In the genomic region with DNA sequence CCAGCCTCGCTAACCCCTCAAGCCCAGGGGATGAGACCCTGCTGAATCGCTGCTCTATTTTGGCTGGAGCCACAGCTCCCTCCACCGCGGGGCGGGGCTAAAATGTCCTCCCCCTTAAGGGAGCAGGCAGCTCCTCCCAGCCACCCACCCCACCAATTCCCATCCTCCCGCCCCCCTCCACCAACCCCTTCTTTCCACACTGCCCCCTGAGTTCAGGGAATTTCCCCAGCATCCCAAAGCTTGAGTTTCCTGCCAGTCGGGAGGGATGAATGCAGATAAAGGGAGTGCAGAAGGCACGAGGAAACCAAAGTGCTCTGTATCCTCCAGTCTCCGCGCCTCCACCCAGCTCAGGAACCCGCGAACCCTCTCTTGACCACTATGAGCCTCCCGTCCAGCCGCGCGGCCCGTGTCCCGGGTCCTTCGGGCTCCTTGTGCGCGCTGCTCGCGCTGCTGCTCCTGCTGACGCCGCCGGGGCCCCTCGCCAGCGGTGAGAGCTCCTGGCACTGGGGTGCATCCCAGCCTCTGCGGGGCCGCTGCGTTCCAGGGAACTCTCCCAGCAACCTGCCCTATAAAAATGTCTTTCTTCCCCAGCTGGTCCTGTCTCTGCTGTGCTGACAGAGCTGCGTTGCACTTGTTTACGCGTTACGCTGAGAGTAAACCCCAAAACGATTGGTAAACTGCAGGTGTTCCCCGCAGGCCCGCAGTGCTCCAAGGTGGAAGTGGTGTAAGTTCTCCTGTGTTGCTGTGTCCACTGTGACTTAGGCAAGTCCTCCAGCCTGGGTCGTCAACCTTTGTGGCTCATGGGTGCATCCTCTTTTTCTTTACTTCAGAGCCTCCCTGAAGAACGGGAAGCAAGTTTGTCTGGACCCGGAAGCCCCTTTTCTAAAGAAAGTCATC, we compare ENCODE assay signal across 9 cellular contexts. TPM values are rescaled to one million over a fixed set of nuclear protein-coding genes. Genes with fewer than 3 reads are reported as not detected.
DNase-seq lines count a peak whose midpoint lies in the region; ATAC-seq and TF ChIP-seq lines count a peak whose summit lies in the region.
"Had no signal": no experiment of that assay in that cellular context is flagged by ENCODE, and none has a peak within 500 bp of the region (broad histone marks: within the 10 kb centered on the region; RNA-seq: fewer than 3 reads in every experiment).

Gene CXCL6, plus strand, starts transcription at position 306 of the 897 bp plus-strand sequence. Its CDS starts 73 bp downstream, at position 379.

- no peaks in the 10 kb centered on the region for H3K9me3 ChIP-seq in neural progenitor cell (ENCODE audit: low read depth)

- H3K4me2 ChIP-seq in neural progenitor cell = peak within 1 kb of the TSS; percentile 83

- peak within 1 kb of the TSS; percentile 82 for H3K4me3 Mint-ChIP-seq in neural progenitor cell

- peak within 1 kb of the TSS; percentile 98 for H2AFZ ChIP-seq in neural progenitor cell (replicated peaks)

- H3K4me1 ChIP-seq in neural progenitor cell = no peaks in the 10 kb centered on the region

- no peaks in the 10 kb centered on the region for H4K20me1 ChIP-seq in neural progenitor cell (ENCODE audit: low read depth)

- no peak within 1 kb of the TSS for H3K27ac Mint-ChIP-seq in neural progenitor cell
- H3K27ac Mint-ChIP-seq in activated naive CD4-positive, alpha-beta T cell treated with anti-CD3 and anti-CD28 coated beads, Interleukin-2, amount 50 U/mL, for 72 hours = no peak within 1 kb of the TSS

- H3K4me1 Mint-ChIP-seq in neural progenitor cell = peaks cover 7% of the 10 kb centered on the region

- peak; percentile 63 for DNase-seq in AG20443 (ENCODE audit: low spot score)
- DNase-seq in NCI-H345 (lab: John Stamatoyannopoulos, UW) = peak; percentile 35
- DNase-seq in fibroblast of pulmonary artery (ENCODE audit: low read depth) = peak; percentile 70
- DNase-seq in neural progenitor cell (ENCODE audit: low spot score) = peak; percentile 74
- DNase-seq in SIG-M5 (lab: John Stamatoyannopoulos, UW) = no peak
- no peak for DNase-seq in mucosa of gallbladder (ENCODE audit: low spot score)
- no peak for DNase-seq in activated naive CD4-positive, alpha-beta T cell treated with anti-CD3 and anti-CD28 coated beads, Interleukin-2, amount 50 U/mL, for 72 hours (ENCODE audit: low spot score in 2 of 2)
- DNase-seq: Kasumi-1 had no signal

- no peak within 1 kb of the TSS for H3K27ac ChIP-seq in neural progenitor cell

- H3K79me2 ChIP-seq in neural progenitor cell (ENCODE audit: low read depth) = no peaks in the 10 kb centered on the region

- no peaks in the 10 kb centered on the region for H3K36me3 Mint-ChIP-seq in neural progenitor cell
- peaks cover 0 to 8% of the 10 kb centered on the region in 2 donors for H3K36me3 Mint-ChIP-seq in activated naive CD4-positive, alpha-beta T cell treated with anti-CD3 and anti-CD28 coated beads, Interleukin-2, amount 50 U/mL, for 72 hours

- H3K27me3 ChIP-seq in neural progenitor cell = peaks cover 34% of the 10 kb centered on the region

- H3K27me3 Mint-ChIP-seq in neural progenitor cell (ENCODE audit: insufficient read depth, low read depth) = no peaks in the 10 kb centered on the region

- ATAC-seq in GM21447 (IDR thresholded peaks at IDR 0.05; ENCODE audit: unreplicated experiment) = no peak
- ATAC-seq in activated naive CD4-positive, alpha-beta T cell treated with anti-CD3 and anti-CD28 coated beads, Interleukin-2, amount 50 U/mL, for 72 hours = no peak

- H3K9ac ChIP-seq in neural progenitor cell = no peak within 1 kb of the TSS

- H3K4me3 ChIP-seq in fibroblast of pulmonary artery (replicated peaks; ENCODE audit: low read depth, low read length) (peak within 1 kb of the TSS; percentile 67), neural progenitor cell (peak within 1 kb of the TSS; percentile 56)

- no peaks in the 10 kb centered on the region for H3K36me3 ChIP-seq in neural progenitor cell

- no peaks in the 10 kb centered on the region for H3F3A ChIP-seq in neural progenitor cell (ENCODE audit: low read depth)

- TF ChIP-seq CTCF in fibroblast of pulmonary artery (IDR thresholded peaks at IDR 0.05; ENCODE audit: low read length, missing control alignments) (no peak), neural progenitor cell (IDR thresholded peaks at IDR 0.05) (no peak)

- H3K9me3 Mint-ChIP-seq in neural progenitor cell = peaks cover 2% of the 10 kb centered on the region
- no peaks in the 10 kb centered on the region for H3K9me3 Mint-ChIP-seq in activated naive CD4-positive, alpha-beta T cell treated with anti-CD3 and anti-CD28 coated beads, Interleukin-2, amount 50 U/mL, for 72 hours

RNA-seq across cellular contexts. Expression of gene CXCL6, which starts in this region (rescaled TPM):
- total RNA-seq in neural progenitor cell (ENCODE audit: low replicate concordance) (0.71 and 1.5 TPM in 2 replicates), mucosa of gallbladder (3.4 TPM)
- total RNA-seq in activated naive CD4-positive, alpha-beta T cell treated with anti-CD3 and anti-CD28 coated beads, Interleukin-2, amount 50 U/mL, for 72 hours = not detected

Comparison
In these comparisons a context has a peak if more than half of its experiments do, and no peak if none do; other contexts are left out.
1. DNase-seq: peak in AG20443 (single experiment), NCI-H345 (single experiment), fibroblast of pulmonary artery (single experiment) and neural progenitor cell (single experiment); none in SIG-M5 (single experiment), mucosa of gallbladder (single experiment) and activated naive CD4-positive, alpha-beta T cell treated with anti-CD3 and anti-CD28 coated beads, Interleukin-2, amount 50 U/mL, for 72 hours (0 of 2).